ENCODE assay signal across 8 cellular contexts in the genomic region with DNA sequence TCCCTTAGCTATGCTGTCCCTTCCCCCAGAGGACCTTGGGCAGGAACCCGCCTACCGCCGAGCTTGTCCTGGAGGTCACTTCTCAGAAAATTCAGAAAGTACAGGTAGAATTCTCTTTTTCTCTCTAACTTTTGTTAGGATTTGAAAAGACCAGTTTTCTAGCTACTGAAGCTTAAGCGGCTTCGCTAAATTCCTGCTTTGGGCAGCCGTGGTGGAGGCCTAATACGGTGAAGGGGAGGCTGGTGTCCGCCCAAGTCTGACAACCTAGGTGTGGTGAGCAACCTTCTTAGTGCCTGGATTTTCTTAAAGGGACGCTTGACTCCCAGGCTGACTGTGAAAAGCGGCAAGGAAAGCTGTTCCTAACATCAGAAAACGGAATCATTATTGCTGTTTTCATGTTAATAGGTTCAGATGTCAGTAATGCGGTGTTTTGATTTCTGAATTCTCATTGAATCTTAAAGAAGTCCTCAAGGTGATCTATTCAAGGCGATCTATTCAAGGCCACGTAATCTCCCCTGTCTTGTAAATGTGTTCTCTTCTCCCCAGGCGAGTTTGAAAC. TPM values are rescaled to one million over a fixed set of nuclear protein-coding genes. Genes with fewer than 3 reads are reported as not detected.
DNase-seq lines count a peak whose midpoint lies in the region; ATAC-seq and TF ChIP-seq lines count a peak whose summit lies in the region.

No MANE protein-coding gene starts in this region.

- TF ChIP-seq POLR2A in IMR-90 (IDR thresholded peaks at IDR 0.05; ENCODE audit: low read depth, low read length) (no peak), upper lobe of left lung (IDR thresholded peaks at IDR 0.05) (no peak)

- CTCF ChIA-PET in CD4-positive, alpha-beta T cell (lab: Charles Lee), result no interaction called here
- CTCF ChIA-PET in IMR-90 (lab: Yijun Ruan, JAX), result no interaction called here

- in situ Hi-C loops in IMR-90 (cut with MboI; ENCODE audit: low sequenced_read_pairs), result no loop called here
- in situ Hi-C loops in T47D (cut with HindIII; ENCODE audit: low pct_unique_long_range_greater_than_20kb, low sequenced_read_pairs), result no loop called here

- H2AK9ac ChIP-seq in IMR-90 (replicated peaks; ENCODE audit: low read depth, low read length, poor library complexity), result no peak overlapping the region

- no peaks in the 10 kb centered on the region for H3K9me1 ChIP-seq in IMR-90 (ENCODE audit: insufficient read depth, low read length)

- no peak overlapping the region for H4K91ac ChIP-seq in IMR-90 (ENCODE audit: insufficient read depth, low read depth, low read length)

- H3K27me3 ChIP-seq in CD4-positive, alpha-beta T cell (ENCODE audit: control insufficient read depth, insufficient read depth, low read length), result peaks cover 17% of the 10 kb centered on the region
- H3K27me3 ChIP-seq in IMR-90 (ENCODE audit: control insufficient read depth, insufficient read depth, low read length) (peaks cover 38% of the 10 kb centered on the region), liver (ENCODE audit: control insufficient read depth in 4 of 4, insufficient read depth in 4 of 4, low read length in 3 of 4) (no peaks in the 10 kb centered on the region), upper lobe of left lung (peaks cover 0 to 4% (median 0%) of the 10 kb centered on the region in 4 donors)

- no peak overlapping the region for H3K27ac Mint-ChIP-seq in CD4-positive, alpha-beta T cell

- peaks cover 56% of the 10 kb centered on the region for H3K27me3 Mint-ChIP-seq in CD4-positive, alpha-beta T cell

- TF ChIP-seq RAD21 in IMR-90 (IDR thresholded peaks at IDR 0.05; ENCODE audit: low read length), result no peak
- no peak for TF ChIP-seq RAD21 in liver (IDR thresholded peaks at IDR 0.05)

- intact Hi-C loops in CD4-positive, alpha-beta T cell (cut with DNase I, micrococcal nuclease), result no loop called here
- intact Hi-C loops in IMR-90 (cut with micrococcal nuclease), result loop anchor here (5.0 kb wide), 1 partner anchor 603 kb away; no protein-coding TSS in a partner anchor

- no peak overlapping the region for H2BK5ac ChIP-seq in IMR-90 (ENCODE audit: low read depth, low read length, poor library complexity, severe bottlenecking)

- peak overlapping the region; percentile 29; the same call in 1 of the 2 replicates for H3K4me2 ChIP-seq in IMR-90 (ENCODE audit: low read depth, low read length)

- no peak overlapping the region for H2BK120ac ChIP-seq in IMR-90 (ENCODE audit: low read depth, low read length)

- no peak for DNase-seq in CD4-positive, alpha-beta T cell
- DNase-seq in IMR-90 (no peak), T47D (ENCODE audit: low read depth in 1 of 2, low spot score in 1 of 2) (peak; percentile 64 to 80), upper lobe of left lung (no peak), NCI-H1930 (lab: John Stamatoyannopoulos, UW) (no peak), globus pallidus (ENCODE audit: low spot score) (no peak)

- peak overlapping the region; percentile 66 for H3K4me3 Mint-ChIP-seq in CD4-positive, alpha-beta T cell

- H3K9me3 Mint-ChIP-seq in CD4-positive, alpha-beta T cell, result no peaks in the 10 kb centered on the region

- H3K4me1 ChIP-seq in IMR-90 (ENCODE audit: control insufficient read depth, insufficient read depth, low read length), result no peaks in the 10 kb centered on the region
- peaks cover 2 to 28% (median 12%) of the 10 kb centered on the region in 4 donors for H3K4me1 ChIP-seq in liver (ENCODE audit: control insufficient read depth in 4 of 4, insufficient read depth in 4 of 4, low read length in 3 of 4)
- H3K4me1 ChIP-seq in upper lobe of left lung, result peaks cover 5 to 32% (median 20%) of the 10 kb centered on the region in 4 donors

- no peak overlapping the region for H2BK20ac ChIP-seq in IMR-90 (ENCODE audit: low read depth, low read length)

- H3K4me1 Mint-ChIP-seq in CD4-positive, alpha-beta T cell (ENCODE audit: low read depth), result no peaks in the 10 kb centered on the region

- H3K9me3 ChIP-seq in CD4-positive, alpha-beta T cell (ENCODE audit: control insufficient read depth, low read length), result no peaks in the 10 kb centered on the region
- no peaks in the 10 kb centered on the region for H3K9me3 ChIP-seq in IMR-90 (ENCODE audit: control insufficient read depth, insufficient read depth, low read length)
- H3K9me3 ChIP-seq in liver (ENCODE audit: control insufficient read depth in 4 of 4, low read length in 3 of 4), result no peaks in the 10 kb centered on the region
- no peaks in the 10 kb centered on the region for H3K9me3 ChIP-seq in upper lobe of left lung

- H3K4me3 ChIP-seq in IMR-90 (ENCODE audit: insufficient read depth, low read depth, low read length) (peak overlapping the region; percentile 47), liver (ENCODE audit: low read depth in 1 of 3, low read length in 3 of 3) (peak overlapping the region; percentile 76 to 98 (median 96)), upper lobe of left lung (peak overlapping the region; percentile 60 to 96 (median 88))

- H2AK5ac ChIP-seq in IMR-90 (ENCODE audit: low read depth, low read length), result no peak overlapping the region

- no peak overlapping the region for H4K5ac ChIP-seq in IMR-90 (ENCODE audit: low read depth, low read length)

- peak overlapping the region; percentile 6; the same call in 1 of the 2 replicates for H3K23ac ChIP-seq in IMR-90 (ENCODE audit: low read depth, low read length)

- H3K56ac ChIP-seq in IMR-90 (ENCODE audit: extremely low read depth, insufficient read depth, low read length), result no peak overlapping the region

- H3K36me3 Mint-ChIP-seq in CD4-positive, alpha-beta T cell (ENCODE audit: low read depth), result no peaks in the 10 kb centered on the region

- H3K14ac ChIP-seq in IMR-90 (replicated peaks; ENCODE audit: low read depth, low read length), result no peak overlapping the region

- H2BK15ac ChIP-seq in IMR-90 (ENCODE audit: low read depth, low read length), result no peak overlapping the region

- no peak overlapping the region for H4K8ac ChIP-seq in IMR-90 (ENCODE audit: low read depth in 2 of 2, low read length in 2 of 2)

- H3K9ac ChIP-seq in IMR-90 (ENCODE audit: low read depth, low read length) (no peak overlapping the region), liver (ENCODE audit: low read depth in 1 of 2, low read length in 2 of 2) (peak overlapping the region; percentile 10 to 72)

- no peak overlapping the region for H3K4ac ChIP-seq in IMR-90 (ENCODE audit: low read depth, low read length)

- TF ChIP-seq EP300 in upper lobe of left lung (IDR thresholded peaks at IDR 0.05), result no peak

- no peaks in the 10 kb centered on the region; the same call in 1 of the 2 replicates for H4K20me1 ChIP-seq in IMR-90 (ENCODE audit: insufficient read depth, low read length)

- H3K36me3 ChIP-seq in IMR-90 (ENCODE audit: control insufficient read depth, insufficient read depth, low read length) (no peaks in the 10 kb centered on the region), liver (ENCODE audit: control insufficient read depth in 4 of 4, insufficient read depth in 3 of 4, low read depth in 1 of 4, low read length in 3 of 4) (no peaks in the 10 kb centered on the region), upper lobe of left lung (no peaks in the 10 kb centered on the region)

- H2AFZ ChIP-seq in IMR-90 (replicated peaks; ENCODE audit: low read length, poor library complexity), result peak overlapping the region; percentile 94

- 20% methylated on average over 1 of the region's 15 CpGs; no CpG with 5 or more reads in 1 of the 2 experiments for WGBS in IMR-90 (ENCODE audit: extremely low coverage in 2 of 2, insufficient read length in 1 of 2), 2 experiments
- WGBS in liver, result 19% methylated on average over 15 of the region's 15 CpGs
- 13 to 20% methylated on average over 12 to 15 of the region's 15 CpGs for WGBS in upper lobe of left lung, 2 donors

- no peak overlapping the region for H3K27ac ChIP-seq in CD4-positive, alpha-beta T cell (ENCODE audit: low read depth, low read length)
- H3K27ac ChIP-seq in IMR-90 (ENCODE audit: insufficient read depth, low read length) (no peak overlapping the region), liver (ENCODE audit: low read depth in 1 of 2, low read length in 2 of 2) (peak overlapping the region; percentile 22 to 73), upper lobe of left lung (peak overlapping the region; percentile 84 to 91 (median 89))

- BruUV-seq in IMR-90 (replicated peaks; lab: Mats Ljungman, UMichigan), result no TSS peak

- dilution Hi-C loops in IMR-90 (cut with HindIII; ENCODE audit: low sequenced_read_pairs, unreplicated experiment), result no loop called here

- ATAC-seq in CD4-positive, alpha-beta T cell (ENCODE audit: poor library complexity), result no peak
- ATAC-seq in IMR-90 (ENCODE audit: low read depth) (no peak), upper lobe of left lung (ENCODE audit: low FRiP score in 2 of 2) (peak in 1 of 2 donors; percentile 35), GM19351 (IDR thresholded peaks at IDR 0.05; ENCODE audit: unreplicated experiment) (no peak)

- POLR2A ChIA-PET in CD4-positive, alpha-beta T cell (lab: Charles Lee), result no interaction called here
- POLR2A ChIA-PET in IMR-90 (lab: Charles Lee; ENCODE audit: unreplicated experiment), result no interaction called here

- no peaks in the 10 kb centered on the region for H3K79me1 ChIP-seq in IMR-90 (ENCODE audit: low read depth in 1 of 2, low read length in 2 of 2)

- TF ChIP-seq CTCF in CD4-positive, alpha-beta T cell (IDR thresholded peaks at IDR 0.05), result no peak
- TF ChIP-seq CTCF in IMR-90 (conservative IDR thresholded peaks at IDR 0.05; ENCODE audit: low read depth, low read length) (no peak), liver (IDR thresholded peaks at IDR 0.05; ENCODE audit: low read depth, low read length, missing input control) (no peak), upper lobe of left lung (IDR thresholded peaks at IDR 0.05) (no peak)

- H3K18ac ChIP-seq in IMR-90 (ENCODE audit: low read depth, low read length), result no peak overlapping the region

TF ChIP-seq in IMR-90, 13 proteins besides CTCF, POLR2A, EP300 and RAD21 (continues in another document):
- TF ChIP-seq CEBPB (IDR thresholded peaks at IDR 0.05; ENCODE audit: low read depth, low read length) (no peak), MXI1 (IDR thresholded peaks at IDR 0.05; ENCODE audit: borderline replicate concordance, low read depth, low read length) (no peak), RFX5 (IDR thresholded peaks at IDR 0.05; ENCODE audit: low read depth, low read length) (no peak), NFE2L2 (IDR thresholded peaks at IDR 0.05; ENCODE audit: low read depth, low read length) (no peak)

TF ChIP-seq in liver, 16 proteins besides CTCF, POLR2A, EP300 and RAD21:
- no peak for TF ChIP-seq SP1 (IDR thresholded peaks at IDR 0.05)
- TF ChIP-seq, protein P1, sequence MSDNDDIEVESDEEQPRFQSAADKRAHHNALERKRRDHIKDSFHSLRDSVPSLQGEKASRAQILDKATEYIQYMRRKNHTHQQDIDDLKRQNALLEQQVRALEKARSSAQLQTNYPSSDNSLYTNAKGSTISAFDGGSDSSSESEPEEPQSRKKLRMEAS (IDR thresholded peaks at IDR 0.05), result no peak

RNA-seq across cellular contexts. Expression of a gene that starts 0.8 kb away (rescaled TPM):
- under 1 TPM; 0.25 to 0.34 TPM for total RNA-seq in CD4-positive, alpha-beta T cell
- total RNA-seq in IMR-90 (2012; rRNA removed) (8.8 and 10.3 TPM in 2 replicates), liver (10 to 100 TPM in 1 of 2 donors, 1 to 10 TPM in 1; 6.8 to 26.4 TPM), upper lobe of left lung (10 to 100 TPM; 44.0 to 78.6 (median 55.5) TPM)
- polyA plus RNA-seq in IMR-90 (2012; rRNA removed) (2.1 TPM in 2 replicates), liver (10 to 100 TPM in 1 of 2 donors, 1 to 10 TPM in 1; 3.8 to 11.2 TPM)
- polyA plus RNA-seq in IMR-90 (2012; cell fraction: cytosol; rRNA removed), result 0.42 and 0.75 TPM in 2 replicates
- polyA plus RNA-seq in IMR-90 (2012; cell fraction: nucleus; rRNA removed; ENCODE audit: low replicate concordance), result 0.78 and 4.6 TPM in 2 replicates

Comparison
In these comparisons a context has a peak if more than half of its experiments do, and no peak if none do; other contexts are left out.
1. DNase-seq: peak in T47D (2 of 2); none in CD4-positive, alpha-beta T cell (0 of 10), IMR-90 (single experiment), upper lobe of left lung (0 of 2), NCI-H1930 (0 of 2) and globus pallidus (single experiment).
2. H3K27ac ChIP-seq: peak in liver (2 of 2) and upper lobe of left lung (4 of 4); none in CD4-positive, alpha-beta T cell (single experiment) and IMR-90 (single experiment).
3. Peak in every context shown above with its lines, with median percentiles within 50 percentile points of each other: H3K4me3 ChIP-seq.